ENCODE assay signal across 8 cellular contexts in the genomic region with DNA sequence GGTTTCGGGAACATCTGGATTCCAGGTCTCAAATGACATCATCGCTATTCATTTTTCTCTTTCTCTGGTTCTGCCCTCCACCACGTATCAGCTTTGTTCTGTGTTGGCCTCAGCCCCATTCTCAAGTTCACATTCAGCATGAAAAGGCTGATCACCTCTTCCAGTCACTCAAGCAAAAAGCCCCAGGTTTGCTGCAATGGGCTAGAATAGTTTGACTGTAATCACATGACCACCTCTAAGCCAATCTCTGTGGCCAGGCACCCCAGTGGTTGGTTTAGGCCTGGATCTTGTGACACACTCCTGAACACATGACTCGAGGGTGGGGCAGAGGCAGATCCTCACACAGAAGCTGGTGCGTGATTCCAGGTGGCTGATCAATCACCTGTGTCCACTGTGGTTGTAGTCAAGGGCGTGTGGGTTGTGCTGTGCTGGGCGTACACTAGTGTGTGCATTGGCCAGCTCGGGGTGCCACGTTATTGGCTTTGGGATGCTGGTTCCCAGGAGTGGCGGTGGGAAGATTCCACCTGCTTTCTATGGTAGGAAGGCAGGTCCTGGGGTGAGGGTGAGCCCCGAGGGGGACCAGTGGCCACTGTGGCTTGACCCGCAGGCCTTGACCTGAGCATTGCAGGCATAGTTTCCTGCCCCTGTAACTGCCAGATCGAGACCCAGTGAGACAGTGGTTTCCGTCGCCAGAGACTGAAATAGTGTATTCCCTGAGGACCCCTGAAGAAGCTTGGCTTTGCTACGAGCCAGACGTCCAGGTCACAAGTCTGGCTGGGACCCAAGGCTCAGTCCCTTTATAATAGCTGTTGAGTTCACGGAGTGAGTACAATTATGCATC. TPM values are rescaled to one million over a fixed set of nuclear protein-coding genes. Genes with fewer than 3 reads are reported as not detected.
DNase-seq lines count a peak whose midpoint lies in the region; ATAC-seq and TF ChIP-seq lines count a peak whose summit lies in the region.

No MANE protein-coding gene starts in this region.

- no peaks in the 10 kb centered on the region for H3F3A ChIP-seq in MM.1S (ENCODE audit: insufficient read depth, low read length)

- H3K4me2 ChIP-seq in MM.1S (ENCODE audit: low read depth, low read length), result no peak overlapping the region

- peak; percentile 86 for DNase-seq in GM10266 (ENCODE audit: extremely low spot score)
- peak; percentile 30 for DNase-seq in left ventricle myocardium inferior
- no peak for DNase-seq in MM.1S
- DNase-seq in ureter (ENCODE audit: low spot score), result no peak
- DNase-seq in DMS114 treated with DMSO at 0.1 percent for 48 hours (lab: John Stamatoyannopoulos, UW; ENCODE audit: unreplicated experiment), result no peak
- DNase-seq in mucosa of gallbladder (ENCODE audit: low spot score), result no peak

- intact Hi-C loops in left ventricle myocardium inferior (cut with micrococcal nuclease), result no loop called here

- H4K20me1 ChIP-seq in MM.1S (ENCODE audit: insufficient read depth, low read length), result no peaks in the 10 kb centered on the region

- ATAC-seq in GM19455 (IDR thresholded peaks at IDR 0.05; ENCODE audit: unreplicated experiment) (peak; percentile 78), HG03442 (IDR thresholded peaks at IDR 0.05; ENCODE audit: unreplicated experiment) (peak; percentile 85)

- no peak for TF ChIP-seq CTCF in GM10266 (IDR thresholded peaks at IDR 0.05; ENCODE audit: control insufficient read depth, insufficient read depth, low read depth, missing control alignments)
- TF ChIP-seq CTCF in left ventricle myocardium inferior (IDR thresholded peaks at IDR 0.05; ENCODE audit: borderline replicate concordance), result no peak
- TF ChIP-seq CTCF in MM.1S (IDR thresholded peaks at IDR 0.05; ENCODE audit: low read length), result no peak

- H3K9me2 ChIP-seq in MM.1S (replicated peaks; ENCODE audit: insufficient read depth, low read length), result no peaks in the 10 kb centered on the region

- H3K27me3 ChIP-seq in left ventricle myocardium inferior (ENCODE audit: low read depth) (no peaks in the 10 kb centered on the region), MM.1S (replicated peaks; ENCODE audit: insufficient read depth, low read length) (no peaks in the 10 kb centered on the region)

- H3K9me3 ChIP-seq in left ventricle myocardium inferior (replicated peaks) (no peaks in the 10 kb centered on the region), MM.1S (replicated peaks; ENCODE audit: insufficient read depth, low read length) (no peaks in the 10 kb centered on the region)

- H3K36me3 ChIP-seq in left ventricle myocardium inferior (no peaks in the 10 kb centered on the region), MM.1S (replicated peaks; ENCODE audit: insufficient read depth, low read length) (no peaks in the 10 kb centered on the region)

- H2AFZ ChIP-seq in MM.1S (ENCODE audit: low read length), result no peak overlapping the region

- no peak overlapping the region for H3K4me3 ChIP-seq in left ventricle myocardium inferior
- H3K4me3 ChIP-seq in MM.1S (ENCODE audit: low read length), result no peak overlapping the region

- H3K79me2 ChIP-seq in MM.1S (ENCODE audit: low read length), result peaks cover 58% of the 10 kb centered on the region

- H3K4me1 ChIP-seq in left ventricle myocardium inferior (peaks cover 67% of the 10 kb centered on the region), MM.1S (ENCODE audit: low read length) (no peaks in the 10 kb centered on the region)

- H3K27ac ChIP-seq in left ventricle myocardium inferior (replicated peaks), result peak overlapping the region; percentile 78
- H3K27ac ChIP-seq in MM.1S (ENCODE audit: low read length), result no peak overlapping the region

- no peak overlapping the region for H3K9ac ChIP-seq in MM.1S (ENCODE audit: low read length)

RNA-seq across cellular contexts. Expression of a gene that starts 12.0 kb away (rescaled TPM):
- 22.1 TPM for total RNA-seq in left ventricle myocardium inferior
- total RNA-seq in ureter, result 52.7 TPM
- total RNA-seq in mucosa of gallbladder, result 30.2 TPM

RNA-seq across cellular contexts. Expression of a gene that starts 55.8 kb away (rescaled TPM):
- 0.08 TPM for total RNA-seq in left ventricle myocardium inferior
- total RNA-seq in ureter, result 0.18 TPM
- total RNA-seq in mucosa of gallbladder, result 0.26 TPM

Comparison
In these comparisons a context has a peak if more than half of its experiments do, and no peak if none do; other contexts are left out.
1. DNase-seq: peak in GM10266 (single experiment) and left ventricle myocardium inferior (single experiment); none in MM.1S (single experiment), ureter (single experiment), DMS114 treated with DMSO at 0.1 percent for 48 hours (single experiment) and mucosa of gallbladder (single experiment).